Comparison of ENCODE assay signal across 9 cellular contexts in the genomic region with DNA sequence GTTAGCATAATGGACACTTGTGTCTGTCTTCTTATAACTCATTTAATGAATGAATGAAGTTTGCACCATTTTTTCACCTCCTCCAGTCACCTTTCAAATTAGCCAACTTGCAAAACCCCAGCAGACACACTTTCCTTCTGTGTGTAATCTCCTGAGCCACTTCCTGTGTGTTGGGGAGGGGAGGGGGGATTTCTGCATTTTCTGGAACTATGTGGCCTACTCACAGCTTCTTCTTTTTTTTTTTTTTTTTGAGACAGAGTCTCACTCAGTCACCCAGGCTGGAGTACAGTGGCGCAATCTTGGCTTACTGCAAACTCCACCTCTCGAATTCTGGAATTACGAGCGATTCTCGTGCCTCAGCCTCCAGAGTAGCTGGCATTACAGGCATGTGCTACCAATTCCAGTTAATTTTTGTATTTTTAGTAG. TPM values are rescaled to one million over a fixed set of nuclear protein-coding genes. Genes with fewer than 3 reads are reported as not detected.
DNase-seq lines count a peak whose midpoint lies in the region; ATAC-seq and TF ChIP-seq lines count a peak whose summit lies in the region.
"Had no signal": no experiment of that assay in that cellular context is flagged by ENCODE, and none has a peak within 500 bp of the region (broad histone marks: within the 10 kb centered on the region; RNA-seq: fewer than 3 reads in every experiment).

No MANE protein-coding gene starts in this region.

- H2BK15ac ChIP-seq in H9 (ENCODE audit: low read depth, low read length), result no peak overlapping the region

- H3K4me1 ChIP-seq in PC-3 (ENCODE audit: insufficient read depth, low read length), result peaks cover 10% of the 10 kb centered on the region
- peaks cover 0 to 71% (median 16%) of the 10 kb centered on the region in 6 donors for H3K4me1 ChIP-seq in spleen
- H3K4me1 ChIP-seq in H9 (ENCODE audit: insufficient read depth, low read length), result peaks cover 3% of the 10 kb centered on the region; the same call in 1 of the 2 replicates

- no peak overlapping the region for H2BK5ac ChIP-seq in H9 (ENCODE audit: insufficient read length, low read length)

- H3F3A ChIP-seq in PC-3 (ENCODE audit: low read length, unreplicated experiment), result no peaks in the 10 kb centered on the region

- H3T11ph ChIP-seq in H9 (ENCODE audit: low read length), result no peak overlapping the region

- no peaks in the 10 kb centered on the region for H3K9me3 ChIP-seq in PC-3 (ENCODE audit: low read length)
- no peaks in the 10 kb centered on the region for H3K9me3 ChIP-seq in spleen
- no peaks in the 10 kb centered on the region for H3K9me3 ChIP-seq in H9 (ENCODE audit: control insufficient read depth, low read depth, low read length)

- H3K4me3 ChIP-seq in PC-3 (ENCODE audit: low read length) (no peak overlapping the region), spleen (peak overlapping the region in 1 of 8 donors; percentile 65), foreskin fibroblast (ENCODE audit: low read depth in 1 of 2, low read length in 2 of 2) (no peak overlapping the region)

- H2BK120ac ChIP-seq in H9 (ENCODE audit: low read depth, low read length, poor library complexity, severe bottlenecking), result no peak overlapping the region

- no peak for TF ChIP-seq POLR2A in spleen (IDR thresholded peaks at IDR 0.05)

- no peaks in the 10 kb centered on the region for H3K9me2 ChIP-seq in PC-3 (replicated peaks; ENCODE audit: low read length)

- H3K27ac Mint-ChIP-seq in dendritic cell treated with granulocyte-macrophage colony-stimulating factor and Interleukin-4, amounts not matched to agents 40 ng/mL and 50 ng/mL, for 4 days, result peak overlapping the region; percentile 90
- H3K27ac Mint-ChIP-seq in H9, result no peak overlapping the region

- H3K36me3 ChIP-seq in PC-3 (ENCODE audit: low read depth, low read length) (no peaks in the 10 kb centered on the region), spleen (no peaks in the 10 kb centered on the region)

- H2AK5ac ChIP-seq in H9 (ENCODE audit: insufficient read length, low read length), result no peak overlapping the region

- H3K23ac ChIP-seq in H9 (ENCODE audit: insufficient read length, low read depth, low read length), result no peak overlapping the region

- no peak overlapping the region for H4K91ac ChIP-seq in H9 (ENCODE audit: insufficient read length, low read depth, low read length)

- no peak overlapping the region for H3K14ac ChIP-seq in H9 (ENCODE audit: insufficient read depth, low read length)

- no peaks in the 10 kb centered on the region for H3K79me1 ChIP-seq in H9 (ENCODE audit: insufficient read depth, low read depth, low read length, poor library complexity, severe bottlenecking)

- H3K9me3 Mint-ChIP-seq in dendritic cell treated with granulocyte-macrophage colony-stimulating factor and Interleukin-4, amounts not matched to agents 40 ng/mL and 50 ng/mL, for 4 days, result no peaks in the 10 kb centered on the region
- H3K9me3 Mint-ChIP-seq in H9, result no peaks in the 10 kb centered on the region; a peak in 1 of 5 replicates

- H3K56ac ChIP-seq in H9 (ENCODE audit: insufficient read length, low read depth, low read length), result no peak overlapping the region

- no peaks in the 10 kb centered on the region for H3K27me3 Mint-ChIP-seq in dendritic cell treated with granulocyte-macrophage colony-stimulating factor and Interleukin-4, amounts not matched to agents 40 ng/mL and 50 ng/mL, for 4 days
- peaks cover 25% of the 10 kb centered on the region for H3K27me3 Mint-ChIP-seq in H9 (ENCODE audit: low read depth)

- H4K20me1 ChIP-seq in PC-3 (ENCODE audit: low read length) (no peaks in the 10 kb centered on the region), H9 (ENCODE audit: control insufficient read depth, insufficient read depth, insufficient read length) (no peaks in the 10 kb centered on the region)

- no peak overlapping the region for H4K5ac ChIP-seq in H9 (ENCODE audit: insufficient read length, low read depth, low read length)

- H3K79me2 ChIP-seq in PC-3 (ENCODE audit: low read length) (no peaks in the 10 kb centered on the region), H9 (ENCODE audit: insufficient read depth, low read length) (no peaks in the 10 kb centered on the region)

- no peak overlapping the region for H3K4ac ChIP-seq in H9 (ENCODE audit: low read depth, low read length)

- no peak overlapping the region for H3K9ac ChIP-seq in PC-3 (ENCODE audit: low read length)
- no peak overlapping the region for H3K9ac ChIP-seq in H9 (ENCODE audit: extremely low read depth, insufficient read length, low read length)

- DNase-seq in PC-3, result peak; percentile 2
- DNase-seq in spleen, result no peak
- no peak for DNase-seq in NCI-H2081 treated with DMSO at 0.1 percent for 48 hours (lab: John Stamatoyannopoulos, UW)
- DNase-seq in foreskin fibroblast, result no peak
- no peak for DNase-seq in NCI-H1417 (lab: John Stamatoyannopoulos, UW)
- no peak for DNase-seq in H9
- DNase-seq: NCI-H1105 treated with DMSO at 0.1 percent for 48 hours had no signal

- H4K8ac ChIP-seq in H9 (replicated peaks; ENCODE audit: insufficient read length, low read depth, low read length), result no peak overlapping the region

- no peak overlapping the region for H3K18ac ChIP-seq in H9 (ENCODE audit: insufficient read length, low read depth, low read length)

- no TSS peak for BruUV-seq in PC-3 (replicated peaks; lab: Mats Ljungman, UMichigan)

- peak; percentile 53 for ATAC-seq in GM18502 (IDR thresholded peaks at IDR 0.05; ENCODE audit: poor library complexity, unreplicated experiment)
- no peak for ATAC-seq in PC-3

- H2BK12ac ChIP-seq in H9 (ENCODE audit: insufficient read length, low read depth, low read length), result no peak overlapping the region

- no peaks in the 10 kb centered on the region for H3K23me2 ChIP-seq in H9 (ENCODE audit: insufficient read length, low read depth, low read length, poor library complexity, severe bottlenecking)

- no peak overlapping the region for H3K4me2 ChIP-seq in PC-3 (ENCODE audit: low read length)
- no peak overlapping the region for H3K4me2 ChIP-seq in H9 (ENCODE audit: insufficient read depth, insufficient read length, low read length)

- intact Hi-C loops in PC-3 (cut with micrococcal nuclease), result no loop called here
- intact Hi-C loops in dendritic cell treated with granulocyte-macrophage colony-stimulating factor and Interleukin-4, amounts not matched to agents 40 ng/mL and 50 ng/mL, for 4 days (cut with micrococcal nuclease), result loop anchor here (10.0 kb wide), 1 partner anchor 428 kb away; no protein-coding TSS in a partner anchor
- intact Hi-C loops in spleen (cut with DNase I; ENCODE audit: low total_unique reads), result no loop called here

- H2BK20ac ChIP-seq in H9 (ENCODE audit: low read depth, low read length, poor library complexity, severe bottlenecking), result no peak overlapping the region

- CTCF ChIA-PET in PC-3 (lab: Charles Lee), result no interaction called here

- H3K4me1 Mint-ChIP-seq in dendritic cell treated with granulocyte-macrophage colony-stimulating factor and Interleukin-4, amounts not matched to agents 40 ng/mL and 50 ng/mL, for 4 days (ENCODE audit: low read depth), result peaks cover 93% of the 10 kb centered on the region
- H3K4me1 Mint-ChIP-seq in H9, result peaks cover 50 to 61% of the 10 kb centered on the region in 2 experiments

- POLR2A ChIA-PET in PC-3 (lab: Charles Lee; ENCODE audit: unreplicated experiment), result no interaction called here

- H3K27ac ChIP-seq in PC-3 (ENCODE audit: low read length) (no peak overlapping the region), spleen (peak overlapping the region in 7 of 8 donors; percentile 77 to 97 (median 86)), H9 (ENCODE audit: insufficient read length, low read depth, low read length) (no peak overlapping the region)

- 19 to 53% (median 33%) methylated on average over 5 of the region's 5 CpGs for WGBS in spleen, 5 donors
- no CpG with 5 or more reads among the region's 5 CpGs for WGBS in H9 (ENCODE audit: extremely low coverage, insufficient read length, low lambda C conversion rate)

- no peak overlapping the region for H3K4me3 Mint-ChIP-seq in dendritic cell treated with granulocyte-macrophage colony-stimulating factor and Interleukin-4, amounts not matched to agents 40 ng/mL and 50 ng/mL, for 4 days
- no peak overlapping the region for H3K4me3 Mint-ChIP-seq in H9

- H2AFZ ChIP-seq in PC-3 (ENCODE audit: low read length), result no peak overlapping the region
- no peak overlapping the region for H2AFZ ChIP-seq in H9 (ENCODE audit: low read length)

- H3K36me3 Mint-ChIP-seq in dendritic cell treated with granulocyte-macrophage colony-stimulating factor and Interleukin-4, amounts not matched to agents 40 ng/mL and 50 ng/mL, for 4 days (ENCODE audit: low read depth), result no peaks in the 10 kb centered on the region
- H3K36me3 Mint-ChIP-seq in H9 (ENCODE audit: insufficient read depth in 1 of 3, low read depth in 3 of 3), result no peaks in the 10 kb centered on the region; a peak in 1 of 7 replicates

- H3K27me3 ChIP-seq in PC-3 (ENCODE audit: low read length), result no peaks in the 10 kb centered on the region
- peaks cover 0 to 14% (median 0%) of the 10 kb centered on the region in 7 donors for H3K27me3 ChIP-seq in spleen (replicated peaks in 1 of 7)
- H3K27me3 ChIP-seq in H9 (ENCODE audit: insufficient read depth, low read length), result no peaks in the 10 kb centered on the region

- no peak for TF ChIP-seq CTCF in PC-3 (conservative IDR thresholded peaks at IDR 0.05; ENCODE audit: low read depth, low read length)
- TF ChIP-seq CTCF in spleen (IDR thresholded peaks at IDR 0.05 in 8 of 11, conservative IDR thresholded peaks at IDR 0.05 in 3 of 11), result no peak
- TF ChIP-seq CTCF in foreskin fibroblast (IDR thresholded peaks at IDR 0.05; ENCODE audit: low read depth, low read length), result no peak
- no peak for TF ChIP-seq CTCF in H9 (conservative IDR thresholded peaks at IDR 0.05)

RNA-seq across cellular contexts. Expression of a gene that starts 4.1 kb away (rescaled TPM):
- total RNA-seq in PC-3 (2014; rRNA removed) (5.4 and 10.5 TPM in 2 replicates), spleen (100 to 1,000 TPM; 167 to 701 (median 241) TPM), H9 (2021) (not detected in 2 replicates)
- 10 to 100 TPM; 28.4 to 60.7 (median 43.8) TPM for polyA plus RNA-seq in spleen

RNA-seq across cellular contexts. Expression of a gene that starts 26.0 kb away (rescaled TPM):
- total RNA-seq in PC-3 (2014; rRNA removed) (not detected in 2 replicates), spleen (not detected), H9 (2021) (not detected in 2 replicates)
- not detected for polyA plus RNA-seq in spleen

Comparison
In these comparisons a context has a peak if more than half of its experiments do, and no peak if none do; other contexts are left out.
1. H3K27ac ChIP-seq: peak in spleen (7 of 8); none in PC-3 (single experiment) and H9 (single experiment).
2. RNA of a gene that starts 4.1 kb away (total RNA-seq): 167 to 701 TPM in spleen; 5.4 to 10.5 TPM in PC-3 and not detected in H9; every median in the first group is over 10 times any median in the second.